8 cellular contexts compared by ENCODE assay signal in genomic region chr15:67303490-67304363, GRCh38. TPM values are rescaled to one million over a fixed set of nuclear protein-coding genes. Genes with fewer than 3 reads are reported as not detected.
DNase-seq lines count a peak whose midpoint lies in the region; ATAC-seq and TF ChIP-seq lines count a peak whose summit lies in the region.

No MANE protein-coding gene starts in this region.

- no peaks in the 10 kb centered on the region for H3K4me1 ChIP-seq in KMS-11 (ENCODE audit: low read depth, poor library complexity, severe bottlenecking)
- H3K4me1 ChIP-seq in tibial artery, result no peaks in the 10 kb centered on the region

- no peaks in the 10 kb centered on the region for H3K36me3 ChIP-seq in KMS-11 (ENCODE audit: insufficient read depth)
- H3K36me3 ChIP-seq in tibial artery, result no peaks in the 10 kb centered on the region

- DNase-seq in SKM-1 treated with dmso at 0.1 percent for 144 hours (lab: John Stamatoyannopoulos, UW; ENCODE audit: unreplicated experiment), result peak; percentile 9
- DNase-seq in SKM-1 (lab: John Stamatoyannopoulos, UW; ENCODE audit: unreplicated experiment), result no peak
- peak; percentile 73 for DNase-seq in activated CD4-positive, alpha-beta T cell treated with anti-CD3 and anti-CD28 coated beads, Interleukin-2, amount 10 ng/mL, durations not matched to agents 24 days and 14 days
- peak; percentile 14 for DNase-seq in iPS DF 4.7 (ENCODE audit: extremely low read depth, low spot score)
- no peak for DNase-seq in tibial artery

- H4K20me1 ChIP-seq in KMS-11 (ENCODE audit: insufficient read depth), result no peaks in the 10 kb centered on the region

- no peaks in the 10 kb centered on the region for H3K9me3 ChIP-seq in tibial artery

- peaks cover 4% of the 10 kb centered on the region for H3K4me1 Mint-ChIP-seq in activated CD4-positive, alpha-beta T cell treated with anti-CD3 and anti-CD28 coated beads, Interleukin-2, amount 10 ng/mL, durations not matched to agents 24 days and 14 days

- intact Hi-C loops in activated CD4-positive, alpha-beta T cell treated with anti-CD3 and anti-CD28 coated beads, Interleukin-2, amount 10 ng/mL, durations not matched to agents 24 days and 14 days (cut with micrococcal nuclease), result loop anchor here (1.0 kb wide), 2 partner anchors 62 to 357 kb away; no protein-coding TSS in a partner anchor
- intact Hi-C loops in tibial artery (cut with DNase I; ENCODE audit: low total_unique reads), result loop anchor here (5.0 kb wide), 1 partner anchor 356 kb away; no protein-coding TSS in a partner anchor

- H3K27ac Mint-ChIP-seq in activated CD4-positive, alpha-beta T cell treated with anti-CD3 and anti-CD28 coated beads, Interleukin-2, amount 10 ng/mL, durations not matched to agents 24 days and 14 days, result no peak overlapping the region

- no peak overlapping the region for H3K9ac ChIP-seq in KMS-11

- TF ChIP-seq CTCF in KMS-11 (conservative IDR thresholded peaks at IDR 0.05; ENCODE audit: low read depth, low read length) (peak; percentile 70), tibial artery (IDR thresholded peaks at IDR 0.05) (peak; percentile 41 to 58)

- H3K27me3 Mint-ChIP-seq in activated CD4-positive, alpha-beta T cell treated with anti-CD3 and anti-CD28 coated beads, Interleukin-2, amount 10 ng/mL, durations not matched to agents 24 days and 14 days, result peaks cover 12% of the 10 kb centered on the region

- no peak overlapping the region for H3K4me2 ChIP-seq in KMS-11

- H3K9me3 Mint-ChIP-seq in activated CD4-positive, alpha-beta T cell treated with anti-CD3 and anti-CD28 coated beads, Interleukin-2, amount 10 ng/mL, durations not matched to agents 24 days and 14 days, result no peaks in the 10 kb centered on the region

- H3K27ac ChIP-seq in KMS-11 (no peak overlapping the region), tibial artery (no peak overlapping the region)

- no peak overlapping the region for H2AFZ ChIP-seq in KMS-11 (ENCODE audit: low read depth)

- no peak for ATAC-seq in GM21447 (IDR thresholded peaks at IDR 0.05; ENCODE audit: unreplicated experiment)
- no peak for ATAC-seq in GM18870 (IDR thresholded peaks at IDR 0.05; ENCODE audit: unreplicated experiment)

- no peaks in the 10 kb centered on the region for H3K27me3 ChIP-seq in KMS-11 (ENCODE audit: insufficient read depth, low read depth)
- H3K27me3 ChIP-seq in tibial artery, result no peaks in the 10 kb centered on the region

- H3K4me3 Mint-ChIP-seq in activated CD4-positive, alpha-beta T cell treated with anti-CD3 and anti-CD28 coated beads, Interleukin-2, amount 10 ng/mL, durations not matched to agents 24 days and 14 days, result no peak overlapping the region

- H3K4me3 ChIP-seq in KMS-11 (IDR thresholded peaks at IDR 0.05; ENCODE audit: insufficient read depth, low read depth, low read length) (no peak overlapping the region), tibial artery (no peak overlapping the region)

- no peaks in the 10 kb centered on the region for H3K36me3 Mint-ChIP-seq in activated CD4-positive, alpha-beta T cell treated with anti-CD3 and anti-CD28 coated beads, Interleukin-2, amount 10 ng/mL, durations not matched to agents 24 days and 14 days (ENCODE audit: low read depth)

- no peaks in the 10 kb centered on the region for H3K79me2 ChIP-seq in KMS-11 (ENCODE audit: insufficient read depth, low read depth)

RNA-seq across cellular contexts. Expression of gene IQCH, which starts 49.1 kb away (rescaled TPM):
- total RNA-seq in activated CD4-positive, alpha-beta T cell treated with anti-CD3 and anti-CD28 coated beads, Interleukin-2, amount 10 ng/mL, durations not matched to agents 24 days and 14 days, result 0.70 and 1.6 TPM in 2 replicates

RNA-seq across cellular contexts. Expression of gene AAGAB, which starts 49.3 kb away (rescaled TPM):
- 44.9 and 48.6 TPM in 2 replicates for total RNA-seq in activated CD4-positive, alpha-beta T cell treated with anti-CD3 and anti-CD28 coated beads, Interleukin-2, amount 10 ng/mL, durations not matched to agents 24 days and 14 days

Comparison
In these comparisons a context has a peak if more than half of its experiments do, and no peak if none do; other contexts are left out.
1. DNase-seq: peak in SKM-1 treated with dmso at 0.1 percent for 144 hours (single experiment), activated CD4-positive, alpha-beta T cell treated with anti-CD3 and anti-CD28 coated beads, Interleukin-2, amount 10 ng/mL, durations not matched to agents 24 days and 14 days (single experiment) and iPS DF 4.7 (single experiment); none in SKM-1 (single experiment) and tibial artery (0 of 2).